Comparison of ENCODE assay signal across 1 cellular context in genomic region chr7:108129018-108129965, GRCh38.
TF ChIP-seq lines count a peak whose summit lies in the region.

No MANE protein-coding gene starts in this region.

TF ChIP-seq in K562, 482 proteins besides CTCF, POLR2A, EP300 and RAD21 (continued from another document and continues in another):
- TF ChIP-seq CGGBP1 (CRISPR knock-in tag; IDR thresholded peaks at IDR 0.05) (no peak), ZBTB40 (IDR thresholded peaks at IDR 0.05) (peak; percentile 75), ZBTB40 (CRISPR knock-in tag; IDR thresholded peaks at IDR 0.05) (0 out of 2 replicates have a peak, but pooled peaks have one; percentile 45), CREB3 (tag; conservative IDR thresholded peaks at IDR 0.05; ENCODE audit: low read depth) (no peak), CBFA2T2 (conservative IDR thresholded peaks at IDR 0.05) (no peak), HINFP (tag; conservative IDR thresholded peaks at IDR 0.05; ENCODE audit: low read depth) (no peak), FOXJ2 (tag; IDR thresholded peaks at IDR 0.05) (no peak), ZNF717 (CRISPR knock-in tag; IDR thresholded peaks at IDR 0.05) (no peak), SNAPC5 (CRISPR knock-in tag; IDR thresholded peaks at IDR 0.05) (no peak), POU5F1 (IDR thresholded peaks at IDR 0.05; ENCODE audit: borderline replicate concordance, low read depth, low read length, partially characterized antibody) (no peak), MTA2 (IDR thresholded peaks at IDR 0.05; ENCODE audit: low read depth) (no peak), NRF1 (conservative IDR thresholded peaks at IDR 0.05 in 1 of 2, IDR thresholded peaks at IDR 0.05 in 1 of 2) (no peak), STAT5A (IDR thresholded peaks at IDR 0.05; ENCODE audit: borderline replicate concordance, low read length) (no peak), SREBF2 (CRISPR knock-in tag; IDR thresholded peaks at IDR 0.05) (no peak), TRIM24 (IDR thresholded peaks at IDR 0.05) (peak; percentile 32 to 49; a peak in 2 of 4 replicates), TAF1 (IDR thresholded peaks at IDR 0.05; ENCODE audit: control insufficient read depth, extremely low read depth, insufficient read depth, low read length, severe bottlenecking) (no peak), EP400 (IDR thresholded peaks at IDR 0.05) (0 out of 2 replicates have a peak, but pooled peaks have one; percentile 9), FOXA3 (CRISPR knock-in tag; conservative IDR thresholded peaks at IDR 0.05 in 1 of 2, IDR thresholded peaks at IDR 0.05 in 1 of 2) (no peak), GMEB1 (CRISPR knock-in tag; IDR thresholded peaks at IDR 0.05) (no peak), CEBPB (tag; IDR thresholded peaks at IDR 0.05) (0 out of 2 replicates have a peak, but pooled peaks have one; percentile 8), RERE (CRISPR knock-in tag; IDR thresholded peaks at IDR 0.05; ENCODE audit: borderline replicate concordance) (no peak), KDM2B (CRISPR knock-in tag; IDR thresholded peaks at IDR 0.05) (no peak), STAT5B (CRISPR knock-in tag; IDR thresholded peaks at IDR 0.05) (no peak), MTA1 (IDR thresholded peaks at IDR 0.05; ENCODE audit: borderline replicate concordance) (no peak), ZFP30 (CRISPR knock-in tag; IDR thresholded peaks at IDR 0.05; ENCODE audit: borderline replicate concordance) (no peak), SRSF1 (IDR thresholded peaks at IDR 0.05; ENCODE audit: low read depth, low read length) (no peak), GTF2E2 (tag; IDR thresholded peaks at IDR 0.05) (no peak), ADNP (tag; IDR thresholded peaks at IDR 0.05) (0 out of 2 replicates have a peak, but pooled peaks have one; percentile 12), MTF1 (CRISPR knock-in tag; IDR thresholded peaks at IDR 0.05; ENCODE audit: borderline replicate concordance) (no peak), BCLAF1 (IDR thresholded peaks at IDR 0.05; ENCODE audit: borderline replicate concordance in 1 of 2, control insufficient read depth in 1 of 2, low read depth in 2 of 2, low read length in 1 of 2) (no peak), RFX5 (IDR thresholded peaks at IDR 0.05; ENCODE audit: low read depth, low read length) (no peak), ZNF277 (CRISPR knock-in tag; IDR thresholded peaks at IDR 0.05; ENCODE audit: borderline replicate concordance) (no peak), CBFA2T3 (IDR thresholded peaks at IDR 0.05) (peak; percentile 35; the same call in 1 of the 2 replicates), HDAC3 (IDR thresholded peaks at IDR 0.05; ENCODE audit: borderline replicate concordance, partially characterized antibody) (no peak), KLF6 (CRISPR knock-in tag; IDR thresholded peaks at IDR 0.05; ENCODE audit: borderline replicate concordance) (no peak), ZNF589 (CRISPR knock-in tag; IDR thresholded peaks at IDR 0.05; ENCODE audit: low read depth) (peak; percentile 53; the same call in 1 of the 2 replicates)
